ENCODE assay signal across 9 cellular contexts in the genomic region with DNA sequence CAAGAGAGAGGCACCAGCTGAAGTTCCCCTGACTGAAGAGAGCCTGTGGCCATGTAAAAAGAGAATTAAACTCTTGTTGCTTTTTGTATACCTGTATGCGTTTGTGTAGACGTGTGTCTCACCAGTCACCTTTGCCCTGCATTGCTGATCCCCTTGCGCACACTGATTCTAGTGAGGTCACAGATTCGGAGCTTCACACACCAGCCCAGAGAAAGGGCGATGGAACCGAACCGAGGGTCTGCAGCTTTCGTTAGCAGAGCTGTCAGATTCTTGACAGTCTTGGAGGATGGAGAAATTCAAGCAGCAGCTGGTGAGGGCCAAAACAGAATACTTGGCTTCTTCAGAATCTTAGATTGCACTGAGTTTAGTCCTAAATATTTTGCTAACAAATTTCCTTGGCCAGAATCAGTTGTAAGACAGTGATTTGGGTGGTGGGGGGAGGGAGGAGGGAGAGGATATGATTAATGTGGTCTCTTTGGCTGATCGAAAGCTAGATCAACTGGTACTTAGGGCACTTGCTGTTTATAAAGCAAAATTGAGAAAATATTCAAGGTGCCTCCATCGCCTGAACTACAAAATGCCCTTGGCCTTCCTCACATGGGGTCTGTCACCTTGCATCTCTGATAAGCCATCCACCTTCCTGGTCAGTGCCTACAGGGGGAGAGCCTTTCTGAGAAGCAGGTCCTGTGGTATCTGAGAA.
A peak's percentile ranks its signal among the peaks of the same experiment; 100 is the strongest.
DNase-seq lines count a peak whose midpoint lies in the region; ATAC-seq and TF ChIP-seq lines count a peak whose summit lies in the region.
"Had no signal": no experiment of that assay in that cellular context is flagged by ENCODE, and none has a peak within 500 bp of the region (broad histone marks: within the 10 kb centered on the region; RNA-seq: fewer than 3 reads in every experiment).

No MANE protein-coding gene starts in this region.

- POLR2A ChIA-PET in MCF 10A (lab: Yijun Ruan, JAX) = no interaction called here

- H3K9me3 Mint-ChIP-seq in MCF 10A (ENCODE audit: unreplicated experiment) (no peaks in the 10 kb centered on the region), immature natural killer cell (no peaks in the 10 kb centered on the region), type B pancreatic cell (no peaks in the 10 kb centered on the region)

- peaks cover under 1% of the 10 kb centered on the region for H3K36me3 Mint-ChIP-seq in MCF 10A (ENCODE audit: insufficient read depth, unreplicated experiment)
- H3K36me3 Mint-ChIP-seq in immature natural killer cell = peaks cover 0 to 14% (median 10%) of the 10 kb centered on the region in 3 donors
- H3K36me3 Mint-ChIP-seq in type B pancreatic cell = peaks cover 14% of the 10 kb centered on the region

- H3K27me3 ChIP-seq in breast epithelium (no peaks in the 10 kb centered on the region), WERI-Rb-1 (ENCODE audit: insufficient read depth, low read depth, severe bottlenecking) (no peaks in the 10 kb centered on the region)

- peaks cover 21% of the 10 kb centered on the region for H3K4me1 Mint-ChIP-seq in MCF 10A (ENCODE audit: insufficient read depth, unreplicated experiment)
- peaks cover 42 to 48% of the 10 kb centered on the region in 2 donors for H3K4me1 Mint-ChIP-seq in immature natural killer cell
- H3K4me1 Mint-ChIP-seq in type B pancreatic cell (ENCODE audit: unreplicated experiment) = peaks cover 39% of the 10 kb centered on the region

- H3K9me3 ChIP-seq in breast epithelium = no peaks in the 10 kb centered on the region
- no peaks in the 10 kb centered on the region for H3K9me3 ChIP-seq in WERI-Rb-1 (ENCODE audit: severe bottlenecking)

- H3K27ac Mint-ChIP-seq in MCF 10A (ENCODE audit: low read depth, unreplicated experiment) = no peak overlapping the region
- peak overlapping the region in 4 of 6 donors; percentile 68 to 93 (median 88) for H3K27ac Mint-ChIP-seq in immature natural killer cell
- peak overlapping the region; percentile 92 for H3K27ac Mint-ChIP-seq in type B pancreatic cell

- DNase-seq in breast epithelium (ENCODE audit: low spot score in 2 of 2) = no peak
- no peak for DNase-seq in MCF 10A (ENCODE audit: unreplicated experiment)
- DNase-seq in WERI-Rb-1 = no peak
- DNase-seq in immature natural killer cell = no peak
- DNase-seq in type B pancreatic cell (ENCODE audit: extremely low spot score, unreplicated experiment) = no peak
- no peak for DNase-seq in GM03348 (ENCODE audit: low spot score)
- DNase-seq: NCI-H524 had no signal

- intact Hi-C loops in breast epithelium (cut with DNase I; ENCODE audit: low total_unique reads) (no loop called here), MCF 10A (cut with micrococcal nuclease) (loop anchor here (10.0 kb wide), 1 partner anchor 124 kb away; the partner anchor contains the start of gene CABLES1)

- H3K4me3 Mint-ChIP-seq in MCF 10A (ENCODE audit: unreplicated experiment) (no peak overlapping the region), immature natural killer cell (peak overlapping the region; percentile 73 to 88 (median 83)), type B pancreatic cell (peak overlapping the region; percentile 80)

- CTCF ChIA-PET in MCF 10A (lab: Yijun Ruan, JAX) = interaction anchor here (0.5 to 0.7 kb wide), 2 partner anchors 9 to 38 kb away, joined by 3 read pairs; no protein-coding TSS in a partner anchor

- TF ChIP-seq POLR2A in breast epithelium (IDR thresholded peaks at IDR 0.05) = no peak

- BruUV-seq in MCF 10A (replicated peaks; lab: Mats Ljungman, UMichigan) = no TSS peak

- H3K27ac ChIP-seq in breast epithelium (peak overlapping the region; percentile 91 to 95), WERI-Rb-1 (peak overlapping the region; percentile 81; the same call in 1 of the 2 replicates)

- H3K27me3 Mint-ChIP-seq in MCF 10A (ENCODE audit: insufficient read depth, unreplicated experiment) = no peaks in the 10 kb centered on the region
- H3K27me3 Mint-ChIP-seq in immature natural killer cell (ENCODE audit: low read depth in 3 of 3) = peaks cover 2 to 11% (median 9%) of the 10 kb centered on the region in 3 donors
- H3K27me3 Mint-ChIP-seq in type B pancreatic cell = no peaks in the 10 kb centered on the region

- TF ChIP-seq CTCF in breast epithelium (IDR thresholded peaks at IDR 0.05) (no peak), MCF 10A (IDR thresholded peaks at IDR 0.05; ENCODE audit: unreplicated experiment) (no peak), WERI-Rb-1 (IDR thresholded peaks at IDR 0.05; ENCODE audit: low read depth, low read length) (no peak), type B pancreatic cell (conservative IDR thresholded peaks at IDR 0.05) (no peak)

- H3K36me3 ChIP-seq in breast epithelium = no peaks in the 10 kb centered on the region
- H3K36me3 ChIP-seq in WERI-Rb-1 = no peaks in the 10 kb centered on the region

- H3K4me3 ChIP-seq in breast epithelium (no peak overlapping the region), WERI-Rb-1 (ENCODE audit: low read depth, low read length) (no peak overlapping the region)

- no peak for ATAC-seq in GM21515 (IDR thresholded peaks at IDR 0.05; ENCODE audit: unreplicated experiment)
- ATAC-seq in GM19351 (IDR thresholded peaks at IDR 0.05; ENCODE audit: unreplicated experiment) = no peak

- peaks cover 14 to 22% of the 10 kb centered on the region in 2 donors for H3K4me1 ChIP-seq in breast epithelium
